22 cellular contexts compared by ENCODE assay signal in genomic region chr22:44084044-44084772, GRCh38.
"Had no signal": no experiment of that assay in that cellular context is flagged by ENCODE, and none has a peak within 500 bp of the region (broad histone marks: within the 10 kb centered on the region; RNA-seq: fewer than 3 reads in every experiment).

No MANE protein-coding gene starts in this region.

- H3K9me3 ChIP-seq: colonic mucosa, esophagus squamous epithelium, neutrophil, right lobe of liver, stomach had no signal

- ATAC-seq: left lung; naive thymus-derived CD4-positive, alpha-beta T cell; right lobe of liver had no signal

- DNase-seq: caudate nucleus; colonic mucosa; dermis blood vessel endothelial cell; esophagus squamous epithelium; foreskin fibroblast; head of caudate nucleus; hypothalamus; left lung; mesendoderm; naive thymus-derived CD4-positive, alpha-beta T cell; nephron progenitor cell; posterior cingulate gyrus; right lobe of liver; spleen; stimulated activated CD4-positive, alpha-beta T cell treated with anti-CD3 and anti-CD28 coated beads, Interleukin-15, amount 100 ng/mL, for 24 hours; stimulated activated CD4-positive, alpha-beta T cell treated with anti-CD3 and anti-CD28 coated beads, Interleukin-1b, Interleukin-23, amount 100 ng/mL, for 48 hours; stimulated activated CD4-positive, alpha-beta T cell treated with anti-CD3 and anti-CD28 coated beads, Interleukin-4, amount 100 ng/mL, for 24 hours; stimulated activated naive CD4-positive, alpha-beta T cell; stomach; substantia nigra had no signal

- H3K27me3 ChIP-seq: colonic mucosa, left lung, neutrophil, right lobe of liver, spleen, stomach had no signal

- H3K4me3 ChIP-seq: colonic mucosa, esophagus squamous epithelium, left lung, lung, right lobe of liver, spleen, stomach had no signal

- H3K36me3 ChIP-seq: colonic mucosa, esophagus squamous epithelium, left lung, neutrophil, right lobe of liver had no signal

- H3K27ac ChIP-seq: colonic mucosa, esophagus squamous epithelium, left lung, neutrophil, right lobe of liver, spleen, stomach had no signal

- H3K4me1 ChIP-seq: colonic mucosa, right lobe of liver had no signal
